In the genomic region with DNA sequence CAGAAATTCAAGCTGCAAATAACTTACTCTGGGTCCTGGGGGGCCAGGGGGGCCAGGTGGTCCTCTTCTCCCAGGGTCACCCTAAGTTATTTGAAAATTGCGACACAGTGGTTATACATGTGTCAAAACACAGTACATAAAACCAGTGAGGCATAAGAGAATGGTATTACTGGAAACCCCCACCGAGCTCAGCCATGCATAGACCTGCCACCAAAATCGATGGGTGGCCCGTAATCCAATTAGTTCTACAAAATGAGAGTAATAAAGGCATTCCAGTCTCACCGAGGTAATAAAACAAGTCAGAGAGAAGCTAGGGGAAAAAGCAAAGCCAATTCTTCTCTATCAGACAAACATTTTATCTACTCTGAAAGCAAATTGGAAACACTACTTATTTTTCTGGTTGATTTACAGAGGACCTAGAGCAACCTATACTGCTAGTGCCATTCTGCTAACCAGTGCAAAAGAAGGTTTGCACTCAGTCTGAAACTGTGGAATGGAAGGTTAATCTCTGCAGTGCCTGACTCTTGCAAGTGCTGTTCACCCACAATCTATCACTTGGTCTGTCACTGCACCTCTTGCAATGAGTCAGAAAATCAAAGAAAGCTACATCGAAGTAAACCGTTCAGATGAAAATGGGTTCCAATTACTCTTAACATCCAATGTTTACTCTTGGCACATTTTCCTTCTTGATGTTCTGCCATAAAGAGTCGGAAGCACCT, we compare ENCODE assay signal across 17 cellular contexts. TPM values are rescaled to one million over a fixed set of nuclear protein-coding genes. Genes with fewer than 3 reads are reported as not detected.
DNase-seq lines count a peak whose midpoint lies in the region; ATAC-seq and TF ChIP-seq lines count a peak whose summit lies in the region.
"Had no signal": no experiment of that assay in that cellular context is flagged by ENCODE, and none has a peak within 500 bp of the region (broad histone marks: within the 10 kb centered on the region; RNA-seq: fewer than 3 reads in every experiment).

No MANE protein-coding gene starts in this region.

- peaks cover 3% of the 10 kb centered on the region for H3K27me3 Mint-ChIP-seq in brain
- H3K27me3 Mint-ChIP-seq in stimulated activated naive B cell treated with anti-CD40 and anti-IgM and Interleukin-4, amounts not matched to agents 10 μg/mL and 1 μg/mL and 100 μg/mL, for 72 hours, result peaks cover 0 to 14% of the 10 kb centered on the region in 2 donors

- peaks cover 8% of the 10 kb centered on the region for H3K4me1 Mint-ChIP-seq in brain
- no peaks in the 10 kb centered on the region for H3K4me1 Mint-ChIP-seq in stimulated activated naive B cell treated with anti-CD40 and anti-IgM and Interleukin-4, amounts not matched to agents 10 μg/mL and 1 μg/mL and 100 μg/mL, for 72 hours

- no peaks in the 10 kb centered on the region for H3K36me3 Mint-ChIP-seq in brain
- H3K36me3 Mint-ChIP-seq in stimulated activated naive B cell treated with anti-CD40 and anti-IgM and Interleukin-4, amounts not matched to agents 10 μg/mL and 1 μg/mL and 100 μg/mL, for 72 hours, result no peaks in the 10 kb centered on the region
- H3K36me3 Mint-ChIP-seq: activated CD4-positive, alpha-beta memory T cell treated with anti-CD3 and anti-CD28 coated beads for 36 hours had no signal

- H3K4me3 Mint-ChIP-seq in brain, result peak overlapping the region in 1 of 5 experiments; percentile 53
- H3K4me3 Mint-ChIP-seq in stimulated activated naive B cell treated with anti-CD40 and anti-IgM and Interleukin-4, amounts not matched to agents 10 μg/mL and 1 μg/mL and 100 μg/mL, for 72 hours, result no peak overlapping the region
- H3K4me3 Mint-ChIP-seq: activated CD4-positive, alpha-beta memory T cell treated with anti-CD3 and anti-CD28 coated beads for 36 hours had no signal

- ATAC-seq in GM18520 (IDR thresholded peaks at IDR 0.05; ENCODE audit: unreplicated experiment), result peak; percentile 78
- ATAC-seq in HG03565 (IDR thresholded peaks at IDR 0.05; ENCODE audit: unreplicated experiment), result peak; percentile 63
- no peak for ATAC-seq in stimulated activated naive B cell treated with anti-CD40 and anti-IgM and Interleukin-4, amounts not matched to agents 10 μg/mL and 1 μg/mL and 100 μg/mL, for 72 hours (replicated peaks)
- ATAC-seq in HG02610 (IDR thresholded peaks at IDR 0.05; ENCODE audit: unreplicated experiment), result no peak
- ATAC-seq: left colon had no signal

- peak; percentile 24 for DNase-seq in putamen (ENCODE audit: low spot score)
- DNase-seq in activated CD4-positive, alpha-beta T cell treated with anti-CD3 and anti-CD28 coated beads for 1 hour, result no peak
- DNase-seq in stimulated activated naive B cell treated with anti-CD40 and anti-IgM and Interleukin-4, amounts not matched to agents 10 μg/mL and 1 μg/mL and 100 μg/mL, for 72 hours, result no peak
- DNase-seq in activated T-cell treated with anti-CD3 and anti-CD28 coated beads, Interleukin-2, amount 50 U/mL, for 1 hour, result no peak
- DNase-seq: activated CD4-positive, alpha-beta memory T cell treated with anti-CD3 and anti-CD28 coated beads for 36 hours; activated naive CD4-positive, alpha-beta T cell treated with anti-CD3 and anti-CD28 coated beads, Interleukin-2, amount 50 U/mL, for 16 hours; Caco-2; colonic mucosa; left colon; MG63; NCI-H1694; Right ventricle myocardium superior; stimulated activated CD4-positive, alpha-beta T cell treated with anti-CD3 and anti-CD28 coated beads, Interleukin-2, amount 100 ng/mL, for 24 hours had no signal

- peaks cover 0 to 6% (median 0%) of the 10 kb centered on the region in 5 experiments for H3K9me3 Mint-ChIP-seq in brain
- H3K9me3 Mint-ChIP-seq in stimulated activated naive B cell treated with anti-CD40 and anti-IgM and Interleukin-4, amounts not matched to agents 10 μg/mL and 1 μg/mL and 100 μg/mL, for 72 hours, result no peaks in the 10 kb centered on the region
- H3K9me3 Mint-ChIP-seq: activated CD4-positive, alpha-beta memory T cell treated with anti-CD3 and anti-CD28 coated beads for 36 hours had no signal

- no peak for TF ChIP-seq CTCF in brain (conservative IDR thresholded peaks at IDR 0.05)

- peak overlapping the region in 3 of 5 experiments; percentile 21 to 75 (median 42) for H3K27ac Mint-ChIP-seq in brain
- no peak overlapping the region for H3K27ac Mint-ChIP-seq in stimulated activated naive B cell treated with anti-CD40 and anti-IgM and Interleukin-4, amounts not matched to agents 10 μg/mL and 1 μg/mL and 100 μg/mL, for 72 hours
- H3K27ac Mint-ChIP-seq: activated CD4-positive, alpha-beta memory T cell treated with anti-CD3 and anti-CD28 coated beads for 36 hours had no signal

RNA-seq across cellular contexts. Expression of gene COL9A1, which starts 32.4 kb away (rescaled TPM):
- 0.92 TPM for polyA plus RNA-seq in brain (ENCODE audit: insufficient read depth, low read depth, low replicate concordance)

Comparison
In these comparisons a context has a peak if more than half of its experiments do, and no peak if none do; other contexts are left out.
1. ATAC-seq: peak in GM18520 (single experiment) and HG03565 (single experiment); none in stimulated activated naive B cell treated with anti-CD40 and anti-IgM and Interleukin-4, amounts not matched to agents 10 μg/mL and 1 μg/mL and 100 μg/mL, for 72 hours (0 of 2) and HG02610 (single experiment).